16 cellular contexts compared by ENCODE assay signal in genomic region chr18:75111673-75112485, GRCh38.
A peak's percentile ranks its signal among the peaks of the same experiment; 100 is the strongest.
DNase-seq lines count a peak whose midpoint lies in the region; ATAC-seq, FAIRE-seq and TF ChIP-seq lines count a peak whose summit lies in the region.
"Had no signal": no experiment of that assay in that cellular context is flagged by ENCODE, and none has a peak within 500 bp of the region (broad histone marks: within the 10 kb centered on the region; RNA-seq: fewer than 3 reads in every experiment).

No MANE protein-coding gene starts in this region.

- no peak overlapping the region for H4K91ac ChIP-seq in IMR-90 (ENCODE audit: insufficient read depth, low read depth, low read length)

- 86% methylated on average over 5 of the region's 16 CpGs; no CpG with 5 or more reads in 1 of the 2 experiments for WGBS in IMR-90 (ENCODE audit: extremely low coverage in 2 of 2, insufficient read length in 1 of 2), 2 experiments

- intact Hi-C loops in IMR-90 (cut with micrococcal nuclease) = no loop called here
- intact Hi-C loops in PC-9 (cut with micrococcal nuclease; ENCODE audit: unreplicated experiment) = no loop called here

- no peak for TF ChIP-seq CTCF in IMR-90 (conservative IDR thresholded peaks at IDR 0.05; ENCODE audit: low read depth, low read length)
- TF ChIP-seq CTCF in PC-9 (conservative IDR thresholded peaks at IDR 0.05) = no peak

- H4K20me1 ChIP-seq in IMR-90 (ENCODE audit: insufficient read depth, low read length) = no peaks in the 10 kb centered on the region
- H4K20me1 ChIP-seq in PC-9 (ENCODE audit: insufficient read depth) = no peaks in the 10 kb centered on the region

- H3K36me3 ChIP-seq in IMR-90 (ENCODE audit: control insufficient read depth, insufficient read depth, low read length) = no peaks in the 10 kb centered on the region
- H3K36me3 ChIP-seq in PC-9 (ENCODE audit: low read depth) = no peaks in the 10 kb centered on the region

- H3K9me1 ChIP-seq in IMR-90 (ENCODE audit: insufficient read depth, low read length) = no peaks in the 10 kb centered on the region

- TF ChIP-seq RAD21 in IMR-90 (IDR thresholded peaks at IDR 0.05; ENCODE audit: low read length) = no peak

- no peak overlapping the region for H3K27ac ChIP-seq in IMR-90 (ENCODE audit: insufficient read depth, low read length)
- no peak overlapping the region for H3K27ac ChIP-seq in PC-9
- H3K27ac ChIP-seq: dorsolateral prefrontal cortex had no signal

- dilution Hi-C loops in IMR-90 (cut with HindIII; ENCODE audit: low sequenced_read_pairs, unreplicated experiment) = no loop called here

- no peak overlapping the region for H2BK20ac ChIP-seq in IMR-90 (ENCODE audit: low read depth, low read length)

- H3K9ac ChIP-seq in IMR-90 (ENCODE audit: low read depth, low read length) = no peak overlapping the region

- in situ Hi-C loops in IMR-90 (cut with MboI; ENCODE audit: low sequenced_read_pairs) = no loop called here

- H3K4me3 ChIP-seq in IMR-90 (ENCODE audit: insufficient read depth, low read depth, low read length) (no peak overlapping the region), PC-9 (no peak overlapping the region)
- H3K4me3 ChIP-seq: dorsolateral prefrontal cortex had no signal

- no peak overlapping the region for H2AK9ac ChIP-seq in IMR-90 (replicated peaks; ENCODE audit: low read depth, low read length, poor library complexity)

- H4K8ac ChIP-seq in IMR-90 (ENCODE audit: low read depth in 2 of 2, low read length in 2 of 2) = no peak overlapping the region

- H3K9me3 ChIP-seq in IMR-90 (ENCODE audit: control insufficient read depth, insufficient read depth, low read length) (no peaks in the 10 kb centered on the region), PC-9 (ENCODE audit: insufficient read depth, low read depth) (no peaks in the 10 kb centered on the region)

- no peaks in the 10 kb centered on the region for H3K4me1 ChIP-seq in IMR-90 (ENCODE audit: control insufficient read depth, insufficient read depth, low read length)
- H3K4me1 ChIP-seq in PC-9 (replicated peaks; ENCODE audit: insufficient read depth) = 0 out of 2 replicates have a peak, but pooled peaks cover 8% of the 10 kb centered on the region

- no peak overlapping the region for H3K4ac ChIP-seq in IMR-90 (ENCODE audit: low read depth, low read length)

- no peak for FAIRE-seq in H54 (lab: Jason Lieb, UNC)
- FAIRE-seq: kidney had no signal

- H3K4me2 ChIP-seq in IMR-90 (ENCODE audit: low read depth, low read length) = no peak overlapping the region
- H3K4me2 ChIP-seq in PC-9 = peak overlapping the region; percentile 52; the same call in 1 of the 2 replicates

- no peaks in the 10 kb centered on the region for H3F3A ChIP-seq in PC-9 (ENCODE audit: insufficient read depth, low read depth)

- TF ChIP-seq POLR2A in IMR-90 (IDR thresholded peaks at IDR 0.05; ENCODE audit: low read depth, low read length) (no peak), H54 (IDR thresholded peaks at IDR 0.05; ENCODE audit: low read depth, low read length) (no peak)

- H3K79me1 ChIP-seq in IMR-90 (ENCODE audit: low read depth in 1 of 2, low read length in 2 of 2) = no peaks in the 10 kb centered on the region

- BruUV-seq in IMR-90 (replicated peaks; lab: Mats Ljungman, UMichigan) = no TSS peak
- BruUV-seq in PC-9 (replicated peaks; lab: Mats Ljungman, UMichigan) = no TSS peak

- H2BK120ac ChIP-seq in IMR-90 (ENCODE audit: low read depth, low read length) = no peak overlapping the region

- no peak overlapping the region for H2BK15ac ChIP-seq in IMR-90 (ENCODE audit: low read depth, low read length)

- H2AFZ ChIP-seq in IMR-90 (replicated peaks; ENCODE audit: low read length, poor library complexity) (no peak overlapping the region), PC-9 (no peak overlapping the region)

- no peak overlapping the region for H4K5ac ChIP-seq in IMR-90 (ENCODE audit: low read depth, low read length)

- H3K56ac ChIP-seq in IMR-90 (ENCODE audit: extremely low read depth, insufficient read depth, low read length) = no peak overlapping the region

- CTCF ChIA-PET in IMR-90 (lab: Yijun Ruan, JAX) (no interaction called here), PC-9 (lab: Charles Lee) (no interaction called here)

- H3K18ac ChIP-seq in IMR-90 (ENCODE audit: low read depth, low read length) = no peak overlapping the region

- no peak overlapping the region for H3K14ac ChIP-seq in IMR-90 (replicated peaks; ENCODE audit: low read depth, low read length)

- no peak overlapping the region for H2AK5ac ChIP-seq in IMR-90 (ENCODE audit: low read depth, low read length)

- DNase-seq in COLO668 (lab: John Stamatoyannopoulos, UW; ENCODE audit: unreplicated experiment) = peak; percentile 74
- DNase-seq in IMR-90 = peak; percentile 21
- no peak for DNase-seq in PC-9
- peak; percentile 12 for DNase-seq in islet precursor cell
- DNase-seq in germinal center (ENCODE audit: low spot score) = no peak
- DNase-seq in 8988T = no peak
- no peak for DNase-seq in NCI-H1048 (lab: John Stamatoyannopoulos, UW)
- no peak for DNase-seq in H54 (ENCODE audit: insufficient read length, low spot score)
- DNase-seq: activated CD4-positive, alpha-beta T cell treated with anti-CD3 and anti-CD28 coated beads for 1 hour; dorsolateral prefrontal cortex; kidney; NCI-H2171; SIG-M5 had no signal

- H3K27me3 ChIP-seq in IMR-90 (ENCODE audit: control insufficient read depth, insufficient read depth, low read length) = peaks cover 17% of the 10 kb centered on the region; the same call in 1 of the 2 replicates
- H3K27me3 ChIP-seq in PC-9 (ENCODE audit: insufficient read depth, low read depth) = peaks cover 72% of the 10 kb centered on the region
- H3K27me3 ChIP-seq: dorsolateral prefrontal cortex had no signal

- no peak overlapping the region for H3K23ac ChIP-seq in IMR-90 (ENCODE audit: low read depth, low read length)

- no peak for ATAC-seq in IMR-90 (ENCODE audit: low read depth)
- ATAC-seq: activated naive CD4-positive, alpha-beta T cell treated with anti-CD3 and anti-CD28 coated beads, Interleukin-2, amount 50 U/mL, for 72 hours; esophagus mucosa; right cardiac atrium had no signal

- H2BK5ac ChIP-seq in IMR-90 (ENCODE audit: low read depth, low read length, poor library complexity, severe bottlenecking) = no peak overlapping the region

- POLR2A ChIA-PET in IMR-90 (lab: Charles Lee; ENCODE audit: unreplicated experiment) (no interaction called here), PC-9 (lab: Charles Lee; ENCODE audit: unreplicated experiment) (no interaction called here)

- H3K9me2 ChIP-seq in PC-9 (ENCODE audit: insufficient read depth) = no peaks in the 10 kb centered on the region

- no peaks in the 10 kb centered on the region for H3K79me2 ChIP-seq in PC-9 (ENCODE audit: low read depth)

TF ChIP-seq in IMR-90, 13 proteins besides CTCF, POLR2A, EP300 and RAD21:
- TF ChIP-seq CHD1 (IDR thresholded peaks at IDR 0.05; ENCODE audit: low read depth, low read length) = no peak
- no peak for TF ChIP-seq MXI1 (IDR thresholded peaks at IDR 0.05; ENCODE audit: borderline replicate concordance, low read depth, low read length)
- TF ChIP-seq USF2 (IDR thresholded peaks at IDR 0.05; ENCODE audit: low read depth, low read length) = no peak
- TF ChIP-seq MAFK (IDR thresholded peaks at IDR 0.05; ENCODE audit: low read depth, low read length) = no peak
- no peak for TF ChIP-seq MAZ (IDR thresholded peaks at IDR 0.05; ENCODE audit: borderline replicate concordance, low read depth, low read length)
- no peak for TF ChIP-seq FOS (IDR thresholded peaks at IDR 0.05; ENCODE audit: low read depth, low read length)
- TF ChIP-seq BHLHE40 (IDR thresholded peaks at IDR 0.05; ENCODE audit: low read depth, low read length) = no peak
- TF ChIP-seq RCOR1 (IDR thresholded peaks at IDR 0.05; ENCODE audit: insufficient replicate concordance, low read length) = no peak
- no peak for TF ChIP-seq RFX5 (IDR thresholded peaks at IDR 0.05; ENCODE audit: low read depth, low read length)
- TF ChIP-seq ELK1 (IDR thresholded peaks at IDR 0.05; ENCODE audit: borderline replicate concordance, low read depth, low read length) = no peak
- TF ChIP-seq SMC3 (IDR thresholded peaks at IDR 0.05; ENCODE audit: low read depth, low read length) = no peak
- TF ChIP-seq CEBPB (IDR thresholded peaks at IDR 0.05; ENCODE audit: low read depth, low read length) = no peak
- no peak for TF ChIP-seq NFE2L2 (IDR thresholded peaks at IDR 0.05; ENCODE audit: low read depth, low read length)

Comparison
In these comparisons a context has a peak if more than half of its experiments do, and no peak if none do; other contexts are left out.
1. DNase-seq: peak in COLO668 (single experiment), IMR-90 (single experiment) and islet precursor cell (single experiment); none in PC-9 (0 of 2), germinal center (single experiment), 8988T (single experiment), NCI-H1048 (single experiment) and H54 (single experiment).